2 cellular contexts compared by ENCODE assay signal in genomic region chr12:123671876-123672275, GRCh38.
TF ChIP-seq lines count a peak whose summit lies in the region.

No MANE protein-coding gene starts in this region.

TF ChIP-seq in HEK293, 187 proteins besides CTCF, POLR2A, EP300 and RAD21:
- TF ChIP-seq ZNF114 (tag by site-specific recombination; IDR thresholded peaks at IDR 0.05) (no peak), ZNF354C (tag by site-specific recombination; IDR thresholded peaks at IDR 0.05; ENCODE audit: borderline replicate concordance, low read depth) (no peak), ZNF404 (tag by site-specific recombination; IDR thresholded peaks at IDR 0.05) (no peak), ZNF843 (tag by site-specific recombination; IDR thresholded peaks at IDR 0.05) (no peak), INSM2 (tag by site-specific recombination; IDR thresholded peaks at IDR 0.05) (no peak), ATF2 (tag by site-specific recombination; IDR thresholded peaks at IDR 0.05; ENCODE audit: low read depth) (no peak), TCF7L2 (IDR thresholded peaks at IDR 0.05; ENCODE audit: borderline replicate concordance, low read depth, low read length) (no peak)

TF ChIP-seq in K562, 482 proteins besides CTCF, POLR2A, EP300 and RAD21:
- TF ChIP-seq RBFOX2 (IDR thresholded peaks at IDR 0.05; ENCODE audit: low read depth, low read length) (no peak), RBM14 (IDR thresholded peaks at IDR 0.05; ENCODE audit: borderline replicate concordance, insufficient read depth, low read depth, low read length) (no peak), TBL1XR1 (IDR thresholded peaks at IDR 0.05; ENCODE audit: low read length in 2 of 2) (no peak), DNMT1 (IDR thresholded peaks at IDR 0.05) (no peak), KAT7 (CRISPR knock-in tag; IDR thresholded peaks at IDR 0.05; ENCODE audit: borderline replicate concordance) (no peak), DMBX1 (CRISPR knock-in tag; IDR thresholded peaks at IDR 0.05; ENCODE audit: borderline replicate concordance) (no peak), ZNF318 (IDR thresholded peaks at IDR 0.05; ENCODE audit: borderline replicate concordance in 1 of 2, low read depth in 1 of 2) (no peak), NR3C1 (CRISPR knock-in tag; IDR thresholded peaks at IDR 0.05) (no peak), MXD1 (CRISPR knock-in tag; IDR thresholded peaks at IDR 0.05; ENCODE audit: borderline replicate concordance, poor library complexity, severe bottlenecking) (no peak)
